In genomic region chr3:9778102-9778501, GRCh38 we compare ENCODE assay signal across 10 cellular contexts. TPM values are rescaled to one million over a fixed set of nuclear protein-coding genes. Genes with fewer than 3 reads are reported as not detected.
A peak's percentile ranks its signal among the peaks of the same experiment; 100 is the strongest.
DNase-seq lines count a peak whose midpoint lies in the region; ATAC-seq and TF ChIP-seq lines count a peak whose summit lies in the region.
"Had no signal": no experiment of that assay in that cellular context is flagged by ENCODE, and none has a peak within 500 bp of the region (broad histone marks: within the 10 kb centered on the region; RNA-seq: fewer than 3 reads in every experiment).

No MANE protein-coding gene starts in this region.

- no peak for TF ChIP-seq CTCF in Peyer's patch (IDR thresholded peaks at IDR 0.05)

- H3K27me3 ChIP-seq in Peyer's patch, result no peaks in the 10 kb centered on the region
- H3K27me3 ChIP-seq: sigmoid colon had no signal

- H3K36me3 Mint-ChIP-seq in activated T-cell treated with anti-CD3 and anti-CD28 coated beads, Interleukin-2, amount 50 U/mL, for 4 hours (ENCODE audit: insufficient read depth), result peaks cover 12% of the 10 kb centered on the region

- H3K36me3 ChIP-seq in Peyer's patch, result peaks cover 0 to 31% (median 0%) of the 10 kb centered on the region in 3 donors

- peaks cover 10 to 31% (median 17%) of the 10 kb centered on the region in 4 donors for H3K4me1 ChIP-seq in Peyer's patch

- no peak overlapping the region for H3K4me3 ChIP-seq in Peyer's patch
- H3K4me3 ChIP-seq: sigmoid colon had no signal

- no peaks in the 10 kb centered on the region for H3K9me3 ChIP-seq in Peyer's patch
- H3K9me3 ChIP-seq: sigmoid colon had no signal

- peak; percentile 76 for DNase-seq in activated naive CD4-positive, alpha-beta T cell treated with Interleukin-2 at 50 U/mL for 16 hours
- no peak for DNase-seq in activated naive CD4-positive, alpha-beta T cell (lab: John Stamatoyannopoulos, UW)
- DNase-seq in activated T-cell treated with anti-CD3 and anti-CD28 coated beads, Interleukin-2, amount 50 U/mL, for 4 hours, result peak; percentile 38
- peak; percentile 60 for DNase-seq in inferior parietal cortex (ENCODE audit: extremely low spot score)
- peak; percentile 65 for DNase-seq in stromal cell of bone marrow (ENCODE audit: low read depth)
- DNase-seq in Peyer's patch, result no peak
- no peak for DNase-seq in NCI-H2081 treated with DMSO at 0.1 percent for 48 hours (lab: John Stamatoyannopoulos, UW)
- DNase-seq: NCI-H146, sigmoid colon had no signal

- H3K4me3 Mint-ChIP-seq in activated T-cell treated with anti-CD3 and anti-CD28 coated beads, Interleukin-2, amount 50 U/mL, for 4 hours, result peak overlapping the region; percentile 38

- H3K4me1 Mint-ChIP-seq in activated T-cell treated with anti-CD3 and anti-CD28 coated beads, Interleukin-2, amount 50 U/mL, for 4 hours (ENCODE audit: low read depth), result peaks cover 61% of the 10 kb centered on the region

- ATAC-seq in activated T-cell treated with anti-CD3 and anti-CD28 coated beads, Interleukin-2, amount 50 U/mL, for 4 hours, result peak; percentile 90 to 94
- ATAC-seq in HG03469 (IDR thresholded peaks at IDR 0.05; ENCODE audit: unreplicated experiment), result no peak

- H3K27me3 Mint-ChIP-seq in activated T-cell treated with anti-CD3 and anti-CD28 coated beads, Interleukin-2, amount 50 U/mL, for 4 hours (ENCODE audit: low read depth), result no peaks in the 10 kb centered on the region

- H3K9me3 Mint-ChIP-seq in activated T-cell treated with anti-CD3 and anti-CD28 coated beads, Interleukin-2, amount 50 U/mL, for 4 hours, result no peaks in the 10 kb centered on the region

- TF ChIP-seq POLR2A in Peyer's patch (IDR thresholded peaks at IDR 0.05), result no peak

- peak overlapping the region in 1 of 4 donors; percentile 74 for H3K27ac ChIP-seq in Peyer's patch

RNA-seq across cellular contexts. Expression of gene CAMK1, which starts 8.4 kb away (rescaled TPM):
- total RNA-seq in activated T-cell treated with anti-CD3 and anti-CD28 coated beads, Interleukin-2, amount 50 U/mL, for 4 hours, result 10 to 100 TPM; 15.3 to 20.7 (median 15.7) TPM
- total RNA-seq in Peyer's patch, result 10 to 100 TPM in 2 of 4 donors, 1 to 10 TPM in 2; 5.6 to 51.2 (median 10.4) TPM

RNA-seq across cellular contexts. Expression of gene TADA3, which starts 14.2 kb away (rescaled TPM):
- 10 to 100 TPM; 39.3 to 42.0 (median 40.2) TPM for total RNA-seq in activated T-cell treated with anti-CD3 and anti-CD28 coated beads, Interleukin-2, amount 50 U/mL, for 4 hours
- 10 to 100 TPM; 38.0 to 63.6 (median 55.7) TPM for total RNA-seq in Peyer's patch

RNA-seq across cellular contexts. Expression of gene ARPC4, which starts 14.8 kb away (rescaled TPM):
- total RNA-seq in activated T-cell treated with anti-CD3 and anti-CD28 coated beads, Interleukin-2, amount 50 U/mL, for 4 hours, result 100 to 1,000 TPM; 257 to 268 (median 264) TPM
- 100 to 1,000 TPM; 111 to 165 (median 135) TPM for total RNA-seq in Peyer's patch

RNA-seq across cellular contexts. Expression of gene OGG1, which starts 28.4 kb away (rescaled TPM):
- 10 to 100 TPM; 25.2 to 30.5 (median 28.8) TPM for total RNA-seq in activated T-cell treated with anti-CD3 and anti-CD28 coated beads, Interleukin-2, amount 50 U/mL, for 4 hours
- 100 to 1,000 TPM in 1 of 4 donors, 10 to 100 TPM in 3; 51.2 to 163 (median 74.1) TPM for total RNA-seq in Peyer's patch

RNA-seq across cellular contexts. Expression of gene TTLL3, which starts 32.0 kb away (rescaled TPM):
- total RNA-seq in activated T-cell treated with anti-CD3 and anti-CD28 coated beads, Interleukin-2, amount 50 U/mL, for 4 hours, result 10 to 100 TPM in 2 of 3 donors, 1 to 10 TPM in 1; 9.2 to 13.5 (median 11.1) TPM
- total RNA-seq in Peyer's patch, result 100 to 1,000 TPM in 3 of 4 donors, 10 to 100 TPM in 1; 42.4 to 594 (median 143) TPM

Comparison
In these comparisons a context has a peak if more than half of its experiments do, and no peak if none do; other contexts are left out.
1. DNase-seq: peak in activated naive CD4-positive, alpha-beta T cell treated with Interleukin-2 at 50 U/mL for 16 hours (single experiment), activated T-cell treated with anti-CD3 and anti-CD28 coated beads, Interleukin-2, amount 50 U/mL, for 4 hours (single experiment), inferior parietal cortex (single experiment) and stromal cell of bone marrow (single experiment); none in activated naive CD4-positive, alpha-beta T cell (0 of 4), Peyer's patch (0 of 3) and NCI-H2081 treated with DMSO at 0.1 percent for 48 hours (single experiment).